In genomic region chr17:48055531-48056245, GRCh38 we compare ENCODE assay signal across 8 cellular contexts. TPM values are rescaled to one million over a fixed set of nuclear protein-coding genes. Genes with fewer than 3 reads are reported as not detected.
A peak's percentile ranks its signal among the peaks of the same experiment; 100 is the strongest.
DNase-seq lines count a peak whose midpoint lies in the region; FAIRE-seq and TF ChIP-seq lines count a peak whose summit lies in the region.

No MANE protein-coding gene starts in this region.

- H3K4me1 Mint-ChIP-seq in MCF 10A (ENCODE audit: insufficient read depth, unreplicated experiment) = peaks cover 62% of the 10 kb centered on the region
- H3K4me1 Mint-ChIP-seq in nephron progenitor cell = peaks cover 68% of the 10 kb centered on the region

- peak; percentile 86 for FAIRE-seq in GM12891 (lab: Jason Lieb, UNC)

- H3K27me3 Mint-ChIP-seq in MCF 10A (ENCODE audit: insufficient read depth, unreplicated experiment) = no peaks in the 10 kb centered on the region
- no peaks in the 10 kb centered on the region for H3K27me3 Mint-ChIP-seq in nephron progenitor cell (ENCODE audit: low read depth, poor library complexity)

- CTCF ChIA-PET in MCF 10A (lab: Yijun Ruan, JAX) = interaction anchor here (0.7 to 2.2 kb wide), 4 partner anchors 18 to 86 kb away, joined by 3 to 10 read pairs (median 4); no protein-coding TSS in a partner anchor

- H3K9me3 Mint-ChIP-seq in MCF 10A (ENCODE audit: unreplicated experiment) = no peaks in the 10 kb centered on the region
- H3K9me3 Mint-ChIP-seq in nephron progenitor cell = no peaks in the 10 kb centered on the region

- H3K4me3 Mint-ChIP-seq in MCF 10A (ENCODE audit: unreplicated experiment) (peak overlapping the region; percentile 91), nephron progenitor cell (peak overlapping the region; percentile 96)

- no peak for TF ChIP-seq CTCF in MCF 10A (IDR thresholded peaks at IDR 0.05; ENCODE audit: unreplicated experiment)
- no peak for TF ChIP-seq CTCF in nephron progenitor cell (IDR thresholded peaks at IDR 0.05)

- DNase-seq in A172 (ENCODE audit: low spot score) (peak; percentile 85), GM12891 (ENCODE audit: insufficient read length, low spot score) (no peak), NCI-H1048 (lab: John Stamatoyannopoulos, UW) (peak; percentile 42), MCF 10A (ENCODE audit: unreplicated experiment) (peak; percentile 77), nephron progenitor cell (no peak), SIG-M5 (lab: John Stamatoyannopoulos, UW) (no peak), RPMI8226 (no peak), GM19240 (ENCODE audit: insufficient read length, low spot score) (no peak)

- H3K27ac Mint-ChIP-seq in MCF 10A (ENCODE audit: low read depth, unreplicated experiment) (peak overlapping the region; percentile 93), nephron progenitor cell (peak overlapping the region; percentile 93)

- peaks cover 90% of the 10 kb centered on the region for H3K36me3 Mint-ChIP-seq in MCF 10A (ENCODE audit: insufficient read depth, unreplicated experiment)
- peaks cover 55% of the 10 kb centered on the region for H3K36me3 Mint-ChIP-seq in nephron progenitor cell (ENCODE audit: low read depth)

- POLR2A ChIA-PET in MCF 10A (lab: Yijun Ruan, JAX) = interaction anchor here (0.8 to 17.1 kb wide), 6 partner anchors 7 to 44 kb away, joined by 3 to 353 read pairs (median 9); partner anchors contain the start of gene NFE2L1

- 0 out of 2 replicates have a peak, but pooled peaks have one; percentile 23 for TF ChIP-seq POLR2A in GM12891 (IDR thresholded peaks at IDR 0.05; ENCODE audit: low read depth, low read length)

- intact Hi-C loops in MCF 10A (cut with micrococcal nuclease) = loop anchor here (2.0 kb wide), 1 partner anchor 45 kb away; the partner anchor contains the start of gene CBX1

- BruUV-seq in MCF 10A (replicated peaks; lab: Mats Ljungman, UMichigan) = no TSS peak

TF ChIP-seq in GM12891, 5 proteins besides CTCF, POLR2A, EP300 and RAD21:
- peak; percentile 4; the same call in 1 of the 2 replicates for TF ChIP-seq POLR2AphosphoS5 (IDR thresholded peaks at IDR 0.05; ENCODE audit: low read depth, low read length)
- TF ChIP-seq TAF1 (IDR thresholded peaks at IDR 0.05; ENCODE audit: low read depth, low read length) = no peak
- TF ChIP-seq SPI1 (IDR thresholded peaks at IDR 0.05; ENCODE audit: low read depth, low read length) = no peak
- peak; percentile 98 for TF ChIP-seq POU2F2 (IDR thresholded peaks at IDR 0.05; ENCODE audit: low read depth, low read length)
- TF ChIP-seq PAX5 (IDR thresholded peaks at IDR 0.05; ENCODE audit: insufficient read depth, low read length, severe bottlenecking) = no peak

RNA-seq across cellular contexts. Expression of gene NFE2L1, which starts 7.5 kb away (rescaled TPM):
- 73.6 and 140 TPM in 2 replicates for total RNA-seq in A172 (2014; rRNA removed; shearing (Covaris generic))
- 49.2 TPM for polyA plus RNA-seq in GM12891 (2012; ENCODE audit: low read depth, missing spikeins)
- total RNA-seq in MCF 10A (2022) = 235 and 315 TPM in 2 replicates

RNA-seq across cellular contexts. Expression of gene COPZ2, which starts 18.1 kb away (rescaled TPM):
- total RNA-seq in A172 (2014; rRNA removed; shearing (Covaris generic)) = 24.1 and 40.0 TPM in 2 replicates
- 3.1 TPM for polyA plus RNA-seq in GM12891 (2012; ENCODE audit: low read depth, missing spikeins)
- 2.5 TPM in 1 of 2 replicates, not detected in the other for total RNA-seq in MCF 10A (2022)

RNA-seq across cellular contexts. Expression of gene CBX1, which starts 45.6 kb away (rescaled TPM):
- 164 and 188 TPM in 2 replicates for total RNA-seq in A172 (2014; rRNA removed; shearing (Covaris generic))
- polyA plus RNA-seq in GM12891 (2012; ENCODE audit: low read depth, missing spikeins) = 57.5 TPM
- total RNA-seq in MCF 10A (2022) = 77.3 and 81.2 TPM in 2 replicates

RNA-seq across cellular contexts. Expression of gene SNX11, which starts 51.9 kb away (rescaled TPM):
- 15.1 and 24.8 TPM in 2 replicates for total RNA-seq in A172 (2014; rRNA removed; shearing (Covaris generic))
- polyA plus RNA-seq in GM12891 (2012; ENCODE audit: low read depth, missing spikeins) = 67.6 TPM
- total RNA-seq in MCF 10A (2022) = 21.7 and 24.2 TPM in 2 replicates

Comparison
In these comparisons a context has a peak if more than half of its experiments do, and no peak if none do; other contexts are left out.
1. DNase-seq: peak in A172 (single experiment), NCI-H1048 (single experiment) and MCF 10A (single experiment); none in GM12891 (single experiment), nephron progenitor cell (single experiment), SIG-M5 (single experiment), RPMI8226 (single experiment) and GM19240 (single experiment).